ENCODE assay signal across 21 cellular contexts in the genomic region with DNA sequence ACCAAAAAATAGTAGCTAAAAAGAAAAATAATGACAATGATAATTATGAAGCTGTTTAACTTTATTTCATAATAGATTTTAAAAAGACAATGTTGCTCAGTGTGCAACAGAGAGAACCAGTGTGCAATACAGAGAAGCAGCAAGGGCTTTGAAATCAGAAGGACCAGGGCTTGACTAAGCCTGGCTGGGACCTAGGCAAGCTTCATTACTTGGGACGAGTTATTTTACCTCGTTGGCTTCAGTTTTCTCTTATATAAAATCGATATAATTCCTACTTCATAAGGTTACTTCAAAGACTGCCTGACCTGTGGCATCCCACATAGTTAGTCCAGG. TPM values are rescaled to one million over a fixed set of nuclear protein-coding genes. Genes with fewer than 3 reads are reported as not detected.
DNase-seq lines count a peak whose midpoint lies in the region; ATAC-seq and TF ChIP-seq lines count a peak whose summit lies in the region.
"Had no signal": no experiment of that assay in that cellular context is flagged by ENCODE, and none has a peak within 500 bp of the region (broad histone marks: within the 10 kb centered on the region; RNA-seq: fewer than 3 reads in every experiment).

No MANE protein-coding gene starts in this region.

- H2AFZ ChIP-seq in GM23248: no peak overlapping the region

- WGBS in GM23248 (ENCODE audit: low coverage in 1 of 2, low lambda C conversion rate in 2 of 2, missing lambda C conversion rate in 2 of 2), 2 experiments: 17% methylated on average over 3 of the region's 3 CpGs

- H3K9me2 ChIP-seq in GM23248 (ENCODE audit: insufficient read depth): no peaks in the 10 kb centered on the region

- intact Hi-C loops in dorsolateral prefrontal cortex (cut with DNase I) (no loop called here), left lung (cut with DNase I) (no loop called here), gastrocnemius medialis (cut with DNase I; ENCODE audit: low total_unique reads) (no loop called here), colonic mucosa (cut with DNase I) (no loop called here)

- H3F3A ChIP-seq in GM23248 (ENCODE audit: insufficient read depth): peaks cover 82% of the 10 kb centered on the region

- H3K4me1 ChIP-seq in GM23248 (ENCODE audit: insufficient read depth): peaks cover 83% of the 10 kb centered on the region
- peaks cover 34 to 71% of the 10 kb centered on the region in 2 donors for H3K4me1 ChIP-seq in left lung
- peaks cover 79 to 89% of the 10 kb centered on the region in 2 donors for H3K4me1 ChIP-seq in gastrocnemius medialis
- peaks cover 18% of the 10 kb centered on the region for H3K4me1 ChIP-seq in colonic mucosa

- H3K4me3 ChIP-seq in GM23248 (peak overlapping the region; percentile 8; the same call in 1 of the 2 replicates), dorsolateral prefrontal cortex (peak overlapping the region in 15 of 59 donors; percentile 1 to 27 (median 11)), left lung (no peak overlapping the region), gastrocnemius medialis (no peak overlapping the region), colonic mucosa (no peak overlapping the region)

- no peak for TF ChIP-seq POLR2A in gastrocnemius medialis (IDR thresholded peaks at IDR 0.05)

- ATAC-seq in left lung (peak; percentile 18), gastrocnemius medialis (peak in 1 of 2 donors; percentile 9)
- ATAC-seq: stimulated activated effector memory CD8-positive, alpha-beta T cell treated with anti-CD3 and anti-CD28 coated beads, Interleukin-12 subunit alpha, Interleukin-12 subunit beta, amount 100 ng/mL, for 72 hours had no signal

- H3K27ac ChIP-seq in GM23248: peak overlapping the region; percentile 89
- peak overlapping the region in 34 of 59 donors; percentile 1 to 78 (median 30) for H3K27ac ChIP-seq in dorsolateral prefrontal cortex
- H3K27ac ChIP-seq in left lung: peak overlapping the region; percentile 6 to 37
- peak overlapping the region; percentile 3 to 47 (median 27) for H3K27ac ChIP-seq in gastrocnemius medialis
- H3K27ac ChIP-seq in colonic mucosa: no peak overlapping the region
- H3K27ac ChIP-seq: neutrophil had no signal

- DNase-seq in GM23248 (peak; percentile 46), dorsolateral prefrontal cortex (no peak), left lung (no peak), gastrocnemius medialis (no peak), NCI-H1436 treated with DMSO at 0.1 percent for 48 hours (lab: John Stamatoyannopoulos, UW) (no peak), NCI-H2081 (lab: John Stamatoyannopoulos, UW) (no peak), colonic mucosa (no peak), mesenteric fat pad (ENCODE audit: low spot score) (no peak)
- DNase-seq: ACHN; activated CD4-positive, alpha-beta T cell treated with anti-CD3 and anti-CD28 coated beads, Interleukin-2, amount 50 U/mL, for 4 hours; activated naive CD8-positive, alpha-beta T cell treated with anti-CD3 and anti-CD28 coated beads, Interleukin-2, amount 10 ng/mL, durations not matched to agents 7 days and 5 days; activated T-cell treated with anti-CD3 and anti-CD28 coated beads, Interleukin-2, amount 50 U/mL, for 24 hours; caudate nucleus; CD4-positive, alpha-beta T cell; midbrain; MV-4-11; NCI-H2081 treated with DMSO at 0.1 percent for 48 hours; NCI-H526; OCI-M1 had no signal

- H3K36me3 ChIP-seq in GM23248 (ENCODE audit: low read depth) (peaks cover 9% of the 10 kb centered on the region; the same call in 1 of the 2 replicates), left lung (peaks cover 0 to 12% of the 10 kb centered on the region in 2 donors), gastrocnemius medialis (peaks cover 0 to 8% of the 10 kb centered on the region in 2 donors), colonic mucosa (no peaks in the 10 kb centered on the region)
- H3K36me3 ChIP-seq: neutrophil had no signal

- in situ Hi-C loops in GM23248 (cut with MboI) (no loop called here), gastrocnemius medialis (cut with MboI; ENCODE audit: low sequenced_read_pairs in 4 of 4) (no loop called here)

- H3K9me3 ChIP-seq in GM23248 (ENCODE audit: low read depth) (no peaks in the 10 kb centered on the region), left lung (no peaks in the 10 kb centered on the region), gastrocnemius medialis (no peaks in the 10 kb centered on the region), colonic mucosa (no peaks in the 10 kb centered on the region)
- H3K9me3 ChIP-seq: neutrophil had no signal

- H3K9ac ChIP-seq in GM23248: peak overlapping the region; percentile 55
- H3K9ac ChIP-seq in colonic mucosa (ENCODE audit: low read depth in 2 of 2, low read length in 2 of 2): no peak overlapping the region

- H3K4me2 ChIP-seq in GM23248 (ENCODE audit: unreplicated experiment): peak overlapping the region; percentile 47

- peaks cover 77% of the 10 kb centered on the region for H3K79me2 ChIP-seq in GM23248 (ENCODE audit: insufficient read depth)

- TF ChIP-seq CTCF in dorsolateral prefrontal cortex (IDR thresholded peaks at IDR 0.05 in 54 of 56, conservative IDR thresholded peaks at IDR 0.05 in 2 of 56; ENCODE audit: low read depth in 1 of 56, partially characterized antibody in 56 of 56): no peak
- TF ChIP-seq CTCF in left lung (IDR thresholded peaks at IDR 0.05): no peak
- TF ChIP-seq CTCF in gastrocnemius medialis (IDR thresholded peaks at IDR 0.05 in 4 of 5, conservative IDR thresholded peaks at IDR 0.05 in 1 of 5): no peak
- no peak for TF ChIP-seq CTCF in colonic mucosa (IDR thresholded peaks at IDR 0.05)

- no peaks in the 10 kb centered on the region for H4K20me1 ChIP-seq in GM23248 (ENCODE audit: insufficient read depth)

- H3K27me3 ChIP-seq in GM23248 (replicated peaks; ENCODE audit: insufficient read depth) (no peaks in the 10 kb centered on the region), dorsolateral prefrontal cortex (no peaks in the 10 kb centered on the region), left lung (no peaks in the 10 kb centered on the region), gastrocnemius medialis (no peaks in the 10 kb centered on the region), colonic mucosa (no peaks in the 10 kb centered on the region)
- H3K27me3 ChIP-seq: neutrophil had no signal

RNA-seq across cellular contexts. Expression of a gene that starts 56.9 kb away (rescaled TPM):
- total RNA-seq in GM23248 (2014; rRNA removed; shearing (Covaris generic)): 59.9 and 79.5 TPM in 2 replicates
- polyA plus RNA-seq in GM23248 (2016; fragmentation: Nextera tagmentation; extraction: Ambion mirVana): 46.7 and 49.1 TPM in 2 replicates
- 100 to 1,000 TPM in 119 of 120 experiments, 10 to 100 TPM in 1; 96.2 to 275 (median 181) TPM for total RNA-seq in dorsolateral prefrontal cortex
- 10 to 100 TPM; 75.9 to 86.3 TPM for total RNA-seq in left lung
- 10 to 100 TPM; 47.9 to 92.0 (median 71.3) TPM for total RNA-seq in gastrocnemius medialis
- 10 to 100 TPM; 28.2 to 61.8 TPM for total RNA-seq in colonic mucosa
- total RNA-seq in mesenteric fat pad: 80.0 TPM
